In genomic region chr17:33513769-33514168, GRCh38 we compare ENCODE assay signal across 26 cellular contexts.
"Had no signal": no experiment of that assay in that cellular context is flagged by ENCODE, and none has a peak within 500 bp of the region (broad histone marks: within the 10 kb centered on the region; RNA-seq: fewer than 3 reads in every experiment).

No MANE protein-coding gene starts in this region.

- H3K4me1 ChIP-seq: colonic mucosa, esophagus squamous epithelium, gastrocnemius medialis, heart right ventricle, left lung had no signal

- H3K36me3 ChIP-seq: colonic mucosa, esophagus squamous epithelium, gastrocnemius medialis, heart right ventricle, left lung, lower lobe of right lung had no signal

- DNase-seq: colonic mucosa; cortex of kidney; effector CD8-positive, alpha-beta T cell; effector memory CD8-positive, alpha-beta T cell; endodermal cell; erythroblast; esophagus squamous epithelium; foreskin fibroblast; foreskin melanocyte; gastrocnemius medialis; glutamatergic neuron; head of caudate nucleus; heart right ventricle; hippocampal formation; left cardiac atrium; left lung; left ventricle myocardium superior; lower lobe of right lung; mesendoderm; midbrain; mucosa of descending colon; naive B cell had no signal

- H3K27me3 ChIP-seq: colonic mucosa, gastrocnemius medialis, left lung had no signal

- FAIRE-seq: endometrium, islet of Langerhans, keratinocyte had no signal

- H3K27ac ChIP-seq: colonic mucosa, epithelial cell of prostate, esophagus squamous epithelium, gastrocnemius medialis, heart right ventricle, left lung, lower lobe of right lung had no signal

- H3K9me3 ChIP-seq: colonic mucosa, esophagus squamous epithelium, gastrocnemius medialis, left lung, lower lobe of right lung, mucosa of descending colon had no signal

- H3K4me3 ChIP-seq: colonic mucosa, esophagus squamous epithelium, gastrocnemius medialis, heart right ventricle, left lung, lower lobe of right lung, mucosa of descending colon had no signal
